In the genomic region with DNA sequence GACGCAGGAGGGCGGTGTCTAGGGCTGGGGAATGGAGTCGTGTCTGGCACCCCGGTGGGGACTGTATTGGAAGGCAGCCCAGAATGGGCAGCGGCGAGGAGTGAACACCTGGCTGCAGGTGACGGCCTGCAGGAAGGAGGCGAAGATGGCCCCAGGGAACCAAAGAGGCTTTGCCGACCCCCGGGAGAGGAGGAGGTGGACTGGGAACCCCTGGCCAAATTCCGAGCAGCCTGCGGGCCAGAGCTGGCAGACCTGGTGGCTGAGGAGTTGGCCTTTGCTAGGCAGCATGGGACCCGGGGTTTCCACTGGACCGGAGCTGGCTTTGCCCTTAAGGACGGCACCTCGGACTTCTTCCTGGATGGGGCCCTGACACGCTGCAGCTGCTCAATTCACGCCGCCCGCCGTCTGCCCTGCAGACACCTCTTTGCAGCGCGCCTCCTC, we compare ENCODE assay signal across 17 cellular contexts. TPM values are rescaled to one million over a fixed set of nuclear protein-coding genes. Genes with fewer than 3 reads are reported as not detected.
A peak's percentile ranks its signal among the peaks of the same experiment; 100 is the strongest.
DNase-seq lines count a peak whose midpoint lies in the region; ATAC-seq, FAIRE-seq and TF ChIP-seq lines count a peak whose summit lies in the region.
"Had no signal": no experiment of that assay in that cellular context is flagged by ENCODE, and none has a peak within 500 bp of the region (broad histone marks: within the 10 kb centered on the region; RNA-seq: fewer than 3 reads in every experiment).

No MANE protein-coding gene starts in this region.

- BruUV-seq in HCT116 (replicated peaks; lab: Mats Ljungman, UMichigan), result TSS peak; percentile 68
- TSS peak; percentile 80 for BruUV-seq in K562 (replicated peaks; lab: Mats Ljungman, UMichigan)

- TF ChIP-seq POLR2A in HCT116 (IDR thresholded peaks at IDR 0.05; ENCODE audit: borderline replicate concordance, extremely low read depth, insufficient read depth, insufficient read length), result no peak
- TF ChIP-seq POLR2A in K562 (conservative IDR thresholded peaks at IDR 0.05), result no peak

- 71% methylated on average over 22 of the region's 23 CpGs for WGBS in K562 (ENCODE audit: insufficient coverage, low coverage, missing lambda C conversion rate)

- in situ Hi-C loops in K562 (cut with MboI), result no loop called here

- no peaks in the 10 kb centered on the region for H3K9me2 ChIP-seq in HCT116 (ENCODE audit: insufficient read depth)

- H2AFZ ChIP-seq in HCT116 (ENCODE audit: low read depth, low read length, poor library complexity, severe bottlenecking), result no peak overlapping the region
- H2AFZ ChIP-seq in K562 (ENCODE audit: low read depth, low read length), result no peak overlapping the region

- H3K9ac ChIP-seq in HCT116 (ENCODE audit: low read length), result no peak overlapping the region
- peak overlapping the region in 1 of 2 experiments; percentile 5; a peak in 2 of 4 replicates for H3K9ac ChIP-seq in K562 (ENCODE audit: insufficient read depth in 1 of 2, low read depth in 2 of 2, low read length in 2 of 2)

- no peak overlapping the region for H3K4me2 ChIP-seq in HCT116 (ENCODE audit: low read length)
- H3K4me2 ChIP-seq in K562 (ENCODE audit: insufficient read depth, low read length), result no peak overlapping the region

- peak; percentile 47 for DNase-seq in activated CD8-positive, alpha-beta memory T cell treated with anti-CD3 and anti-CD28 coated beads, Interleukin-2, amount 50 U/mL, for 48 hours
- DNase-seq in activated CD8-positive, alpha-beta memory T cell treated with anti-CD3 and anti-CD28 coated beads, Interleukin-2, amount 50 U/mL, for 4 hours, result no peak
- DNase-seq in HCT116 (ENCODE audit: low read depth, low spot score), result no peak
- DNase-seq in K562 (ENCODE audit: extremely low read depth in 1 of 4, low spot score in 3 of 4), result no peak
- DNase-seq in neural crest cell (ENCODE audit: low read depth, low spot score), result no peak
- DNase-seq in NK-92 treated with Interleukin-12 subunit alpha and Interleukin-12 subunit beta, amount 100 ng/mL, for 24 hours (lab: John Stamatoyannopoulos, UW), result no peak
- DNase-seq: NCI-H1092; NCI-H226; ovary; stimulated activated naive CD4-positive, alpha-beta T cell had no signal

- no peak for TF ChIP-seq RAD21 in HCT116 (IDR thresholded peaks at IDR 0.05; ENCODE audit: low read depth)
- TF ChIP-seq RAD21 in K562 (CRISPR knock-in tag; conservative IDR thresholded peaks at IDR 0.05 in 1 of 2, IDR thresholded peaks at IDR 0.05 in 1 of 2), result no peak

- H3K36me3 ChIP-seq in HCT116 (ENCODE audit: control insufficient read depth in 1 of 2, insufficient read depth in 2 of 2, low read length in 2 of 2) (no peaks in the 10 kb centered on the region), K562 (ENCODE audit: control insufficient read depth, insufficient read depth, low read length) (no peaks in the 10 kb centered on the region)
- H3K36me3 ChIP-seq: ovary had no signal

- no peak overlapping the region for H3K4me3 ChIP-seq in HCT116 (replicated peaks in 1 of 2; ENCODE audit: low read depth in 1 of 2, low read length in 2 of 2)
- no peak overlapping the region for H3K4me3 ChIP-seq in K562
- H3K4me3 ChIP-seq: coronary artery, ovary, skin epidermis had no signal

- H3K9me1 ChIP-seq in K562 (ENCODE audit: control insufficient read depth, insufficient read depth, low read length), result no peaks in the 10 kb centered on the region

- H4K20me1 ChIP-seq in HCT116 (ENCODE audit: insufficient read depth) (no peaks in the 10 kb centered on the region), K562 (replicated peaks; ENCODE audit: control insufficient read depth, insufficient read depth, low read length) (no peaks in the 10 kb centered on the region)

- TF ChIP-seq EP300 in K562 (IDR thresholded peaks at IDR 0.05; ENCODE audit: low read length), result no peak

- peaks cover 3% of the 10 kb centered on the region for H3K36me3 Mint-ChIP-seq in neural crest cell (ENCODE audit: low read depth)

- POLR2A ChIA-PET in HCT116 (lab: Charles Lee) (no interaction called here), K562 (lab: Yijun Ruan, JAX) (no interaction called here)

- intact Hi-C loops in HCT116 (cut with micrococcal nuclease) (no loop called here), K562 (cut with micrococcal nuclease) (no loop called here)

- TF ChIP-seq CTCF in HCT116 (IDR thresholded peaks at IDR 0.05 in 2 of 3, conservative IDR thresholded peaks at IDR 0.05 in 1 of 3; ENCODE audit: borderline replicate concordance in 1 of 3, insufficient read depth in 1 of 3, low read depth in 2 of 3, low read length in 2 of 3) (no peak), K562 (IDR thresholded peaks at IDR 0.05 in 2 of 3, conservative IDR thresholded peaks at IDR 0.05 in 1 of 3; ENCODE audit: insufficient read depth in 2 of 3, low read depth in 1 of 3, low read length in 3 of 3) (no peak), neural crest cell (conservative IDR thresholded peaks at IDR 0.05) (no peak)

- H3K79me2 ChIP-seq in HCT116 (ENCODE audit: insufficient read depth, low read length) (no peaks in the 10 kb centered on the region), K562 (ENCODE audit: control insufficient read depth, insufficient read depth, low read length) (no peaks in the 10 kb centered on the region)

- no peaks in the 10 kb centered on the region for H3K9me3 Mint-ChIP-seq in neural crest cell
- H3K9me3 Mint-ChIP-seq: IgD-negative memory B cell had no signal

- CTCF ChIA-PET in HCT116 (lab: Charles Lee), result no interaction called here
- CTCF ChIA-PET in K562 (lab: Yijun Ruan, JAX; ENCODE audit: low intra/inter-chr PET ratio), result no interaction called here

- H3K9me3 ChIP-seq in HCT116 (ENCODE audit: control insufficient read depth in 1 of 2, insufficient read depth in 1 of 2, low read depth in 1 of 2, low read length in 2 of 2), result no peaks in the 10 kb centered on the region
- H3K9me3 ChIP-seq in K562 (replicated peaks; ENCODE audit: control insufficient read depth, insufficient read depth, low read depth, low read length), result no peaks in the 10 kb centered on the region
- H3K9me3 ChIP-seq: ovary had no signal

- FAIRE-seq in K562 (lab: Jason Lieb, UNC), result no peak
- FAIRE-seq: astrocyte, islet of Langerhans had no signal

- ATAC-seq in HCT116, result peak; percentile 23; the same call in 1 of the 2 replicates
- ATAC-seq in K562, result peak; percentile 45; the same call in 2 of the 3 replicates
- no peak for ATAC-seq in GM18907 (IDR thresholded peaks at IDR 0.05; ENCODE audit: unreplicated experiment)
- ATAC-seq in GM18870 (IDR thresholded peaks at IDR 0.05; ENCODE audit: unreplicated experiment), result no peak

- H3K27ac Mint-ChIP-seq in neural crest cell (ENCODE audit: unreplicated experiment), result peak overlapping the region; percentile 62
- H3K27ac Mint-ChIP-seq: IgD-negative memory B cell had no signal

- H3K4me3 Mint-ChIP-seq in neural crest cell, result no peak overlapping the region

- H3K4me1 Mint-ChIP-seq in neural crest cell, result peaks cover 15% of the 10 kb centered on the region

- H3K4me1 ChIP-seq in HCT116 (ENCODE audit: control insufficient read depth in 1 of 2, insufficient read depth in 2 of 2, low read length in 2 of 2) (no peaks in the 10 kb centered on the region), K562 (replicated peaks in 1 of 2; ENCODE audit: control insufficient read depth in 2 of 2, insufficient read depth in 2 of 2, low read length in 2 of 2) (peaks cover 3 to 24% of the 10 kb centered on the region in 2 experiments; a peak in 3 of 5 replicates)

- H3K27me3 ChIP-seq in HCT116 (ENCODE audit: insufficient read depth, low read length) (no peaks in the 10 kb centered on the region), K562 (ENCODE audit: control insufficient read depth in 2 of 2, insufficient read depth in 2 of 2, low read length in 2 of 2) (no peaks in the 10 kb centered on the region)
- H3K27me3 ChIP-seq: ovary had no signal

- RAD21 ChIA-PET in HCT116 (lab: Charles Lee; ENCODE audit: low non-redundant PET in 1 of 2, low total read pairs in 2 of 2, uncharacterized antibody in 2 of 2, unreplicated experiment in 2 of 2), result no interaction called here

- H3K27ac ChIP-seq in HCT116 (ENCODE audit: low read depth, low read length), result no peak overlapping the region
- no peak overlapping the region for H3K27ac ChIP-seq in K562 (ENCODE audit: extremely low read depth, low read depth, low read length)
- H3K27ac ChIP-seq: coronary artery, ovary had no signal

- no peaks in the 10 kb centered on the region for H3K27me3 Mint-ChIP-seq in neural crest cell (ENCODE audit: low read depth)
- H3K27me3 Mint-ChIP-seq: IgD-negative memory B cell had no signal

RNA-seq across cellular contexts. Expression of gene ZSWIM9, which starts 25.9 kb away (rescaled TPM):
- 10.2 TPM for total RNA-seq in HCT116 (2021; ENCODE audit: unreplicated experiment)
- polyA plus RNA-seq in HCT116 (2012), result 7.3 and 8.6 TPM in 2 replicates
- total RNA-seq in K562 (2011; cell fraction: chromatin; rRNA removed; ENCODE audit: low replicate concordance), result 0.35 and 0.74 TPM in 2 replicates
- 0.53 and 1.0 TPM in 2 replicates for total RNA-seq in K562 (2011; cell fraction: nucleolus; rRNA removed)
- 0.29 and 1.9 TPM in 2 replicates for total RNA-seq in K562 (2011; cell fraction: nucleoplasm; rRNA removed)
- total RNA-seq in K562 (2014; rRNA removed), result 0.50 and 0.73 TPM in 2 replicates
- total RNA-seq in K562 (2014; rRNA removed; fragmentation: Illumina TruSeq; extraction: Trizol), result 0.11 and 0.13 TPM in 2 replicates
- 0.11 and 0.36 TPM in 2 replicates for total RNA-seq in K562 (2015; rRNA removed; fragmentation: Illumina TruSeq; extraction: Trizol)
- total RNA-seq in K562 (2021), result 1.4 TPM in 2 replicates
- polyA plus RNA-seq in K562 (2011; rRNA removed), result 0.06 and 0.09 TPM in 2 replicates
- polyA plus RNA-seq in K562 (2011; cell fraction: cytosol; rRNA removed), result 0.21 and 0.57 TPM in 2 replicates
- polyA plus RNA-seq in K562 (2011; cell fraction: nucleus; rRNA removed), result 0.15 and 0.51 TPM in 2 replicates
- polyA plus RNA-seq in K562 (2012), result 1.8 and 2.8 TPM in 2 replicates
- 0.33 and 0.58 TPM in 2 replicates for polyA plus RNA-seq in K562 (2014; fragmentation: Illumina TruSeq; extraction: Trizol)
- polyA plus RNA-seq in K562 (2014; fragmentation: Nextera tagmentation; extraction: Ambion mirVana), result under 1 TPM in 1 of 2 experiments, not detected in 1; 0.04 TPM
- polyA plus RNA-seq in K562 (2014; rRNA removed), result 0.82 and 0.94 TPM in 2 replicates
- polyA minus RNA-seq in K562 (2011; rRNA and poly(A)+ RNA removed), result 0.09 and 0.11 TPM in 2 replicates
- polyA minus RNA-seq in K562 (2011; cell fraction: cytosol; rRNA and poly(A)+ RNA removed), result 0.73 and 1.7 TPM in 2 replicates
- 0.40 and 0.44 TPM in 2 replicates for polyA minus RNA-seq in K562 (2011; cell fraction: nucleus; rRNA and poly(A)+ RNA removed)
- total RNA-seq in neural crest cell, result 11.2 and 13.4 TPM in 2 replicates

RNA-seq across cellular contexts. Expression of gene LIG1, which starts 26.2 kb away (rescaled TPM):
- total RNA-seq in HCT116 (2021; ENCODE audit: unreplicated experiment), result 122 TPM
- 95.7 and 113 TPM in 2 replicates for polyA plus RNA-seq in HCT116 (2012)
- total RNA-seq in K562 (2011; cell fraction: chromatin; rRNA removed; ENCODE audit: low replicate concordance), result 141 and 259 TPM in 2 replicates
- total RNA-seq in K562 (2011; cell fraction: nucleolus; rRNA removed), result 126 and 137 TPM in 2 replicates
- 101 and 111 TPM in 2 replicates for total RNA-seq in K562 (2011; cell fraction: nucleoplasm; rRNA removed)
- total RNA-seq in K562 (2014; rRNA removed), result 111 and 114 TPM in 2 replicates
- 50.7 and 65.3 TPM in 2 replicates for total RNA-seq in K562 (2014; rRNA removed; fragmentation: Illumina TruSeq; extraction: Trizol)
- 70.4 and 75.5 TPM in 2 replicates for total RNA-seq in K562 (2015; rRNA removed; fragmentation: Illumina TruSeq; extraction: Trizol)
- 83.0 and 87.6 TPM in 2 replicates for total RNA-seq in K562 (2021)
- polyA plus RNA-seq in K562 (2011; rRNA removed), result 49.9 and 74.6 TPM in 2 replicates
- 47.6 and 48.1 TPM in 2 replicates for polyA plus RNA-seq in K562 (2011; cell fraction: cytosol; rRNA removed)
- polyA plus RNA-seq in K562 (2011; cell fraction: nucleus; rRNA removed), result 197 and 264 TPM in 2 replicates
- 97.1 and 97.7 TPM in 2 replicates for polyA plus RNA-seq in K562 (2012)
- polyA plus RNA-seq in K562 (2014; fragmentation: Illumina TruSeq; extraction: Trizol), result 71.1 and 75.8 TPM in 2 replicates
- polyA plus RNA-seq in K562 (2014; fragmentation: Nextera tagmentation; extraction: Ambion mirVana), result 10 to 100 TPM in 1 of 2 experiments, 1 to 10 TPM in 1; 9.6 to 11.0 TPM
- 82.1 and 101 TPM in 2 replicates for polyA plus RNA-seq in K562 (2014; rRNA removed)
- polyA minus RNA-seq in K562 (2011; rRNA and poly(A)+ RNA removed), result 59.9 and 62.9 TPM in 2 replicates
- polyA minus RNA-seq in K562 (2011; cell fraction: cytosol; rRNA and poly(A)+ RNA removed), result 33.3 and 44.0 TPM in 2 replicates
- polyA minus RNA-seq in K562 (2011; cell fraction: nucleus; rRNA and poly(A)+ RNA removed), result 75.4 and 82.3 TPM in 2 replicates
- 144 and 156 TPM in 2 replicates for total RNA-seq in neural crest cell

RNA-seq across cellular contexts. Expression of gene CARD8, which starts 59.4 kb away (rescaled TPM):
- total RNA-seq in HCT116 (2021; ENCODE audit: unreplicated experiment), result 17.5 TPM
- 11.4 and 13.7 TPM in 2 replicates for polyA plus RNA-seq in HCT116 (2012)
- total RNA-seq in K562 (2011; cell fraction: chromatin; rRNA removed; ENCODE audit: low replicate concordance), result 58.7 and 125 TPM in 2 replicates
- total RNA-seq in K562 (2011; cell fraction: nucleolus; rRNA removed), result 30.7 and 35.2 TPM in 2 replicates
- 52.3 and 75.5 TPM in 2 replicates for total RNA-seq in K562 (2011; cell fraction: nucleoplasm; rRNA removed)
- total RNA-seq in K562 (2014; rRNA removed), result 9.9 and 11.5 TPM in 2 replicates
- total RNA-seq in K562 (2014; rRNA removed; fragmentation: Illumina TruSeq; extraction: Trizol), result 25.2 and 26.4 TPM in 2 replicates
- 22.0 and 23.8 TPM in 2 replicates for total RNA-seq in K562 (2015; rRNA removed; fragmentation: Illumina TruSeq; extraction: Trizol)
- total RNA-seq in K562 (2021), result 16.0 and 18.6 TPM in 2 replicates
- 16.0 and 20.8 TPM in 2 replicates for polyA plus RNA-seq in K562 (2011; rRNA removed)
- polyA plus RNA-seq in K562 (2011; cell fraction: cytosol; rRNA removed), result 8.3 and 10.2 TPM in 2 replicates
- 61.8 and 88.2 TPM in 2 replicates for polyA plus RNA-seq in K562 (2011; cell fraction: nucleus; rRNA removed)
- polyA plus RNA-seq in K562 (2012), result 16.8 and 17.4 TPM in 2 replicates
- 18.3 and 25.5 TPM in 2 replicates for polyA plus RNA-seq in K562 (2014; fragmentation: Illumina TruSeq; extraction: Trizol)
- polyA plus RNA-seq in K562 (2014; fragmentation: Nextera tagmentation; extraction: Ambion mirVana), result 10 to 100 TPM; 17.4 to 18.3 TPM
- 20.6 and 23.1 TPM in 2 replicates for polyA plus RNA-seq in K562 (2014; rRNA removed)
- polyA minus RNA-seq in K562 (2011; rRNA and poly(A)+ RNA removed), result 22.6 and 27.3 TPM in 2 replicates
- 6.9 and 7.1 TPM in 2 replicates for polyA minus RNA-seq in K562 (2011; cell fraction: cytosol; rRNA and poly(A)+ RNA removed)
- polyA minus RNA-seq in K562 (2011; cell fraction: nucleus; rRNA and poly(A)+ RNA removed), result 27.2 and 38.7 TPM in 2 replicates
- 65.8 and 73.8 TPM in 2 replicates for total RNA-seq in neural crest cell

Comparison
In these comparisons a context has a peak if more than half of its experiments do, and no peak if none do; other contexts are left out.
1. ATAC-seq: peak in HCT116 (single experiment) and K562 (single experiment); none in GM18907 (single experiment) and GM18870 (single experiment).